15 cellular contexts compared by ENCODE assay signal in the genomic region with DNA sequence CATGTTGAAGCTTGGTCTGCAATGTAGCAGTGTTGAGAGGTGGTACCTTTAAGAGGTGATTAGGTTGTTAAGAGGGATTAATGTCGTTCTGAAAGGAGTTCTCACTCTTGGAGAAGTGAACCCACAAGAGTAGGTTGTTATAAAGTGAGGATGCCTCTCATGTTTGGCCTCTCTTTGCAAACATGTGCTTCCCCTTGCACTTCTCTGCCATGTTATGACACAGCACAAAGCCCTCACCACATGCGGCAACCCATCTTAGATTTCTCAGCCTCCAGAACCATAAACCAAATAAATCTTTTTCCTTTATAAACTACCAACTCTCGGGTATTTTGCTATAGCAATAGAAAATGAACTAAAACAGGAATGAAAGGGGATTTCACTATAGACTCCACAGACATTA.
"Had no signal": no experiment of that assay in that cellular context is flagged by ENCODE, and none has a peak within 500 bp of the region (broad histone marks: within the 10 kb centered on the region; RNA-seq: fewer than 3 reads in every experiment).

No MANE protein-coding gene starts in this region.

- H3K9me3 ChIP-seq: mucosa of descending colon, right lobe of liver, uterus had no signal

- H3K4me3 ChIP-seq: cardiac muscle cell, dorsolateral prefrontal cortex, left lung, mucosa of descending colon, right lobe of liver, uterus had no signal

- H3K4me1 ChIP-seq: uterus had no signal

- H3K27ac Mint-ChIP-seq: activated CD8-positive, alpha-beta T cell treated with anti-CD3 and anti-CD28 coated beads, Interleukin-2, amount 10 ng/mL, durations not matched to agents 7 days and 5 days; nephron had no signal

- H3K36me3 ChIP-seq: cardiac muscle cell, right lobe of liver, uterus had no signal

- H3K4me3 Mint-ChIP-seq: activated CD8-positive, alpha-beta T cell treated with anti-CD3 and anti-CD28 coated beads, Interleukin-2, amount 10 ng/mL, durations not matched to agents 7 days and 5 days; nephron had no signal

- H3K27ac ChIP-seq: cardiac muscle cell, dorsolateral prefrontal cortex, left lung, right lobe of liver, uterus had no signal

- FAIRE-seq: kidney had no signal

- ATAC-seq: activated CD8-positive, alpha-beta T cell treated with anti-CD3 and anti-CD28 coated beads, Interleukin-2, amount 10 ng/mL, durations not matched to agents 7 days and 5 days; left lung; mucosa of descending colon had no signal

- H3K27me3 ChIP-seq: cardiac muscle cell, dorsolateral prefrontal cortex, left lung, right lobe of liver, uterus had no signal

- DNase-seq: activated CD4-positive, alpha-beta T cell treated with anti-CD3 and anti-CD28 coated beads for 48 hours; activated CD8-positive, alpha-beta memory T cell treated with anti-CD3 and anti-CD28 coated beads, Interleukin-2, amount 50 U/mL, for 4 hours; activated CD8-positive, alpha-beta T cell treated with anti-CD3 and anti-CD28 coated beads, Interleukin-2, amount 10 ng/mL, durations not matched to agents 7 days and 5 days; activated naive CD4-positive, alpha-beta T cell; dorsolateral prefrontal cortex; hippocampal formation; kidney; left lung; mammary epithelial cell; mucosa of descending colon; right lobe of liver; T-helper 2 cell; uterus had no signal
